13 cellular contexts compared by ENCODE assay signal in genomic region chr14:93064411-93065271, GRCh38. TPM values are rescaled to one million over a fixed set of nuclear protein-coding genes. Genes with fewer than 3 reads are reported as not detected.
DNase-seq lines count a peak whose midpoint lies in the region; ATAC-seq, FAIRE-seq and TF ChIP-seq lines count a peak whose summit lies in the region.
"Had no signal": no experiment of that assay in that cellular context is flagged by ENCODE, and none has a peak within 500 bp of the region (broad histone marks: within the 10 kb centered on the region; RNA-seq: fewer than 3 reads in every experiment).

No MANE protein-coding gene starts in this region.

- H3K9me3 ChIP-seq in K562 (replicated peaks; ENCODE audit: control insufficient read depth, insufficient read depth, low read depth, low read length), result no peaks in the 10 kb centered on the region
- H3K9me3 ChIP-seq in muscle layer of colon (ENCODE audit: low read length), result no peaks in the 10 kb centered on the region
- H3K9me3 ChIP-seq: ovary had no signal

- H3K9me1 ChIP-seq in K562 (ENCODE audit: control insufficient read depth, insufficient read depth, low read length), result no peaks in the 10 kb centered on the region

- H3K9ac ChIP-seq in K562 (ENCODE audit: insufficient read depth in 1 of 2, low read depth in 2 of 2, low read length in 2 of 2) (no peak overlapping the region), muscle layer of colon (ENCODE audit: low read length) (no peak overlapping the region)

- TF ChIP-seq RAD21 in K562 (CRISPR knock-in tag; conservative IDR thresholded peaks at IDR 0.05 in 1 of 2, IDR thresholded peaks at IDR 0.05 in 1 of 2), result no peak

- POLR2A ChIA-PET in K562 (lab: Yijun Ruan, JAX), result interaction anchor here (0.6 kb wide), 2 partner anchors 13 to 105 kb away, joined by 3 read pairs; no protein-coding TSS in a partner anchor

- no peaks in the 10 kb centered on the region for H3K36me3 ChIP-seq in ACC112 (ENCODE audit: insufficient read depth, low read length)
- H3K36me3 ChIP-seq in K562 (ENCODE audit: control insufficient read depth, insufficient read depth, low read length), result no peaks in the 10 kb centered on the region
- H3K36me3 ChIP-seq in muscle layer of colon (ENCODE audit: insufficient read depth, low read length), result no peaks in the 10 kb centered on the region
- H3K36me3 ChIP-seq: ovary had no signal

- no peak for TF ChIP-seq CTCF in K562 (IDR thresholded peaks at IDR 0.05 in 2 of 3, conservative IDR thresholded peaks at IDR 0.05 in 1 of 3; ENCODE audit: insufficient read depth in 2 of 3, low read depth in 1 of 3, low read length in 3 of 3)

- TF ChIP-seq POLR2A in H54 (IDR thresholded peaks at IDR 0.05; ENCODE audit: low read depth, low read length) (no peak), K562 (conservative IDR thresholded peaks at IDR 0.05) (no peak)

- no peak for DNase-seq in H54 (ENCODE audit: insufficient read length, low spot score)
- DNase-seq in K562 (ENCODE audit: extremely low read depth in 1 of 4, low spot score in 3 of 4), result no peak
- DNase-seq in HuH-7 (ENCODE audit: low spot score), result no peak
- no peak for DNase-seq in NCI-H2196 (lab: John Stamatoyannopoulos, UW; ENCODE audit: unreplicated experiment)
- DNase-seq: COR-L47; effector CD4-positive, alpha-beta T cell; NCI-H187; ovary had no signal

- ATAC-seq in K562 (no peak), GM18519 (IDR thresholded peaks at IDR 0.05; ENCODE audit: low FRiP score, unreplicated experiment) (no peak), GM18511 (IDR thresholded peaks at IDR 0.05; ENCODE audit: unreplicated experiment) (no peak)

- 88% methylated on average over 9 of the region's 10 CpGs for WGBS in K562 (ENCODE audit: insufficient coverage, low coverage, missing lambda C conversion rate)

- FAIRE-seq in H54 (lab: Jason Lieb, UNC) (peak; percentile 65), K562 (lab: Jason Lieb, UNC) (no peak)
- FAIRE-seq: H1 had no signal

- H3K4me1 ChIP-seq in ACC112 (ENCODE audit: control insufficient read depth, insufficient read depth, low read length, unreplicated experiment) (peaks cover 20% of the 10 kb centered on the region), K562 (replicated peaks in 1 of 2; ENCODE audit: control insufficient read depth in 2 of 2, insufficient read depth in 2 of 2, low read length in 2 of 2) (peaks cover 14 to 15% of the 10 kb centered on the region in 2 experiments; a peak in 4 of 5 replicates), muscle layer of colon (ENCODE audit: insufficient read depth, low read length) (peaks cover 58% of the 10 kb centered on the region)

- H4K20me1 ChIP-seq in K562 (replicated peaks; ENCODE audit: control insufficient read depth, insufficient read depth, low read length), result no peaks in the 10 kb centered on the region

- CTCF ChIA-PET in K562 (lab: Yijun Ruan, JAX; ENCODE audit: low intra/inter-chr PET ratio), result no interaction called here

- H3K27me3 ChIP-seq in ACC112 (ENCODE audit: insufficient read depth, low read length) (no peaks in the 10 kb centered on the region), K562 (ENCODE audit: control insufficient read depth in 2 of 2, insufficient read depth in 2 of 2, low read length in 2 of 2) (no peaks in the 10 kb centered on the region), muscle layer of colon (ENCODE audit: control insufficient read depth in 1 of 2, insufficient read depth in 2 of 2, low read length in 2 of 2) (no peaks in the 10 kb centered on the region)
- H3K27me3 ChIP-seq: ovary had no signal

- H3K79me2 ChIP-seq in ACC112 (ENCODE audit: control insufficient read depth, insufficient read depth, low read length, unreplicated experiment), result no peaks in the 10 kb centered on the region
- H3K79me2 ChIP-seq in K562 (ENCODE audit: control insufficient read depth, insufficient read depth, low read length), result peaks cover 9% of the 10 kb centered on the region; the same call in 2 of the 3 replicates

- TF ChIP-seq EP300 in K562 (IDR thresholded peaks at IDR 0.05; ENCODE audit: low read length), result no peak

- H3K27ac ChIP-seq in ACC112 (ENCODE audit: low read depth, low read length) (peak overlapping the region; percentile 16; the same call in 1 of the 2 replicates), K562 (ENCODE audit: extremely low read depth, low read depth, low read length) (no peak overlapping the region; the same call in 2 of the 3 replicates), muscle layer of colon (ENCODE audit: low read depth, low read length) (peak overlapping the region; percentile 59)
- H3K27ac ChIP-seq: ovary had no signal

- intact Hi-C loops in K562 (cut with micrococcal nuclease), result no loop called here

- in situ Hi-C loops in K562 (cut with MboI), result no loop called here

- H3K4me3 ChIP-seq in ACC112 (ENCODE audit: low read depth, low read length) (no peak overlapping the region), K562 (no peak overlapping the region), muscle layer of colon (ENCODE audit: low read depth in 1 of 2, low read length in 2 of 2) (peak overlapping the region in 1 of 2 donors; percentile 1)
- H3K4me3 ChIP-seq: ovary had no signal

- peak overlapping the region; percentile 59; the same call in 1 of the 2 replicates for H3K4me2 ChIP-seq in K562 (ENCODE audit: insufficient read depth, low read length)

- no peak overlapping the region for H2AFZ ChIP-seq in ACC112 (ENCODE audit: low read length, unreplicated experiment)
- no peak overlapping the region for H2AFZ ChIP-seq in K562 (ENCODE audit: low read depth, low read length)

- BruUV-seq in K562 (replicated peaks; lab: Mats Ljungman, UMichigan), result no TSS peak

TF ChIP-seq in K562, 482 proteins besides CTCF, POLR2A, EP300 and RAD21:
- TF ChIP-seq SRSF3 (IDR thresholded peaks at IDR 0.05; ENCODE audit: insufficient read depth, low read length), result no peak
TF ChIP-seq in K562: peak in this region for 0.

RNA-seq across cellular contexts. Expression of gene ITPK1, which starts 51.1 kb away (rescaled TPM):
- 21.8 and 42.6 TPM in 2 replicates for total RNA-seq in K562 (2011; cell fraction: chromatin; rRNA removed; ENCODE audit: low replicate concordance)
- 17.2 and 21.1 TPM in 2 replicates for total RNA-seq in K562 (2011; cell fraction: nucleolus; rRNA removed)
- 16.6 and 19.4 TPM in 2 replicates for total RNA-seq in K562 (2011; cell fraction: nucleoplasm; rRNA removed)
- 17.3 and 23.0 TPM in 2 replicates for total RNA-seq in K562 (2014; rRNA removed)
- total RNA-seq in K562 (2014; rRNA removed; fragmentation: Illumina TruSeq; extraction: Trizol), result 10.8 and 24.0 TPM in 2 replicates
- total RNA-seq in K562 (2015; rRNA removed; fragmentation: Illumina TruSeq; extraction: Trizol), result 22.6 and 26.8 TPM in 2 replicates
- total RNA-seq in K562 (2021), result 39.2 and 41.1 TPM in 2 replicates
- polyA plus RNA-seq in K562 (2011; rRNA removed), result 23.0 and 36.9 TPM in 2 replicates
- polyA plus RNA-seq in K562 (2011; cell fraction: cytosol; rRNA removed), result 40.7 and 44.0 TPM in 2 replicates
- polyA plus RNA-seq in K562 (2011; cell fraction: nucleus; rRNA removed), result 23.5 and 26.5 TPM in 2 replicates
- 38.5 and 49.5 TPM in 2 replicates for polyA plus RNA-seq in K562 (2012)
- polyA plus RNA-seq in K562 (2014; fragmentation: Illumina TruSeq; extraction: Trizol), result 32.4 and 32.6 TPM in 2 replicates
- 1 to 10 TPM; 1.2 to 1.5 TPM for polyA plus RNA-seq in K562 (2014; fragmentation: Nextera tagmentation; extraction: Ambion mirVana)
- polyA plus RNA-seq in K562 (2014; rRNA removed), result 22.4 and 28.7 TPM in 2 replicates
- 44.8 and 48.1 TPM in 2 replicates for polyA minus RNA-seq in K562 (2011; rRNA and poly(A)+ RNA removed)
- polyA minus RNA-seq in K562 (2011; cell fraction: cytosol; rRNA and poly(A)+ RNA removed), result 34.7 and 38.7 TPM in 2 replicates
- 7.5 and 23.8 TPM in 2 replicates for polyA minus RNA-seq in K562 (2011; cell fraction: nucleus; rRNA and poly(A)+ RNA removed)
